ENCODE assay signal across 11 cellular contexts in genomic region chr13:107835339-107836018, GRCh38.
DNase-seq lines count a peak whose midpoint lies in the region; ATAC-seq lines count a peak whose summit lies in the region.
"Had no signal": no experiment of that assay in that cellular context is flagged by ENCODE, and none has a peak within 500 bp of the region (broad histone marks: within the 10 kb centered on the region; RNA-seq: fewer than 3 reads in every experiment).

No MANE protein-coding gene starts in this region.

- ATAC-seq in GM21619 (IDR thresholded peaks at IDR 0.05; ENCODE audit: unreplicated experiment) (peak; percentile 57), GM18520 (IDR thresholded peaks at IDR 0.05; ENCODE audit: unreplicated experiment) (no peak)
- ATAC-seq: activated T-cell treated with anti-CD3 and anti-CD28 coated beads, Interleukin-2, amount 50 U/mL, for 4 hours had no signal

- DNase-seq in A172 (ENCODE audit: low spot score) (peak; percentile 43), M059J (ENCODE audit: low read depth) (peak; percentile 6), dedifferentiated amniotic fluid mesenchymal stem cell (ENCODE audit: extremely low spot score) (peak; percentile 50), NCI-H146 treated with DMSO at 0.1 percent for 48 hours (lab: John Stamatoyannopoulos, UW; ENCODE audit: unreplicated experiment) (no peak), GF-D8 (lab: John Stamatoyannopoulos, UW) (no peak), NCI-H1436 treated with DMSO at 0.1 percent for 48 hours (lab: John Stamatoyannopoulos, UW) (no peak)
- DNase-seq: activated T-cell treated with anti-CD3 and anti-CD28 coated beads, Interleukin-2, amount 50 U/mL, for 4 hours; endodermal cell; NCI-H2171 had no signal

Comparison
In these comparisons a context has a peak if more than half of its experiments do, and no peak if none do; other contexts are left out.
1. DNase-seq: peak in A172 (single experiment), M059J (single experiment) and dedifferentiated amniotic fluid mesenchymal stem cell (single experiment); none in NCI-H146 treated with DMSO at 0.1 percent for 48 hours (single experiment), GF-D8 (single experiment) and NCI-H1436 treated with DMSO at 0.1 percent for 48 hours (single experiment).